ENCODE assay signal across 5 cellular contexts in the genomic region with DNA sequence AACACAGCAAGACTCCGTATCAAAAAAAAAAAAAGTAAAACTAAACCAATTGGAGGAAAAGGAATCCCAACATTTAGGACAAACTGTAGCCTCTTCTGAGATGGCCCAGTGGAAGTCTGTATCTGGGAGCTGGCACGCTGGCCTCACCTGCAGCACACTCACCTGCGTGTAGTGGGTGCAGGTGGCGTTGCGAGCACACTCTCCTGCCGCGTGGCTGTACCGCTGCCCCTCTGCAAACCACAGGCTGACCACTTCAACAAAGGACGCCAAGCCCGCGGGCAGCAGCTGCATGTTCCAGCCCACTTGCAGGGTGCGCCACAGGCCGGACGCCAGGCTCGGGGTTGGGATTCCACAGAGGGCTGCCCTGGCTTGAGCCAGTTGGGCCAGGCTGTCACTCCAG. TPM values are rescaled to one million over a fixed set of nuclear protein-coding genes. Genes with fewer than 3 reads are reported as not detected.
"Had no signal": no experiment of that assay in that cellular context is flagged by ENCODE, and none has a peak within 500 bp of the region (broad histone marks: within the 10 kb centered on the region; RNA-seq: fewer than 3 reads in every experiment).

No MANE protein-coding gene starts in this region.

RNA-seq across cellular contexts. Expression of gene CLEC18B, which starts 3.4 kb away (rescaled TPM):
- total RNA-seq: activated naive CD4-positive, alpha-beta T cell treated with anti-CD3 and anti-CD28 coated beads for 36 hours; ascending aorta had no signal

RNA-seq across cellular contexts. Expression of gene NPIPB15, which starts 41.8 kb away (rescaled TPM):
- total RNA-seq: activated naive CD8-positive, alpha-beta T cell treated with anti-CD3 and anti-CD28 coated beads for 36 hours; activated naive CD8-positive, alpha-beta T cell treated with anti-CD3 and anti-CD28 coated beads, Interleukin-2, amount 10 ng/mL, durations not matched to agents 7 days and 5 days; ascending aorta; cardiac septum had no signal
